1 cellular context compared by ENCODE assay signal in the genomic region with DNA sequence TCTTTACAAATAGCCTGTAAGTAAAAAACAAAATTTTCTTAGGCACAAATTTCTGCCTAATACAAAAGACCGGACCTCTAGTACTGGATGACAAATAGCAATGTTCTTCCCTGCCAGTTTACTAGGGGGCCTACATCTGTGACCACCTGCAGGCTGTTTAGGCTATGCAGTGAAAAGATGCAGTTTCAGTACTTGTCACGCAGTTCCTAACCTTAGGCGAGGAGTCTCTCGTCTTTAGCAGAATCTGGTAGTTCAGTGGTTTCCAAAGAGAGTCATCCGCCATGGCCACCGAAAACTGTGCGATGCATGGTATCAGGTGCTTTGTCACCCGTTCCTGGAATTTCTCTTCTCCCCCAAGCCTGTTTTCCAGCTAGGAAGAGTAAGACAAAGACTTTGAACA.
TF ChIP-seq lines count a peak whose summit lies in the region.

No MANE protein-coding gene starts in this region.

TF ChIP-seq in HepG2, 621 proteins besides CTCF, POLR2A, EP300 and RAD21:
- TF ChIP-seq, protein P1, sequence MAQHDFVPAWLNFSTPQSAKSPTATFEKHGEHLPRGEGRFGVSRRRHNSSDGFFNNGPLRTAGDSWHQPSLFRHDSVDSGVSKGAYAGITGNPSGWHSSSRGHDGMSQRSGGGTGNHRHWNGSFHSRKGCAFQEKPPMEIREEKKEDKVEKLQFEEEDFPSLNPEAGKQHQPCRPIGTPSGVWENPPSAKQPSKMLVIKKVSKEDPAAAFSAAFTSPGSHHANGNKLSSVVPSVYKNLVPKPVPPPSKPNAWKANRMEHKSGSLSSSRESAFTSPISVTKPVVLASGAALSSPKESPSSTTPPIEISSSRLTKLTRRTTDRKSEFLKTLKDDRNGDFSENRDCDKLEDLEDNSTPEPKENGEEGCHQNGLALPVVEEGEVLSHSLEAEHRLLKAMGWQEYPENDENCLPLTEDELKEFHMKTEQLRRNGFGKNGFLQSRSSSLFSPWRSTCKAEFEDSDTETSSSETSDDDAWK (CRISPR knock-in tag; IDR thresholded peaks at IDR 0.05), result no peak
- TF ChIP-seq ZKSCAN5 (CRISPR knock-in tag; IDR thresholded peaks at IDR 0.05) (no peak), MIER3 (CRISPR knock-in tag; IDR thresholded peaks at IDR 0.05; ENCODE audit: borderline replicate concordance) (no peak), ZNF354B (CRISPR knock-in tag; IDR thresholded peaks at IDR 0.05) (no peak), TCF7L2 (IDR thresholded peaks at IDR 0.05; ENCODE audit: low read depth, low read length) (no peak), ZNF772 (CRISPR knock-in tag; IDR thresholded peaks at IDR 0.05) (no peak)
TF ChIP-seq in HepG2: peak in this region for 0.
